ENCODE assay signal across 8 cellular contexts in the genomic region with DNA sequence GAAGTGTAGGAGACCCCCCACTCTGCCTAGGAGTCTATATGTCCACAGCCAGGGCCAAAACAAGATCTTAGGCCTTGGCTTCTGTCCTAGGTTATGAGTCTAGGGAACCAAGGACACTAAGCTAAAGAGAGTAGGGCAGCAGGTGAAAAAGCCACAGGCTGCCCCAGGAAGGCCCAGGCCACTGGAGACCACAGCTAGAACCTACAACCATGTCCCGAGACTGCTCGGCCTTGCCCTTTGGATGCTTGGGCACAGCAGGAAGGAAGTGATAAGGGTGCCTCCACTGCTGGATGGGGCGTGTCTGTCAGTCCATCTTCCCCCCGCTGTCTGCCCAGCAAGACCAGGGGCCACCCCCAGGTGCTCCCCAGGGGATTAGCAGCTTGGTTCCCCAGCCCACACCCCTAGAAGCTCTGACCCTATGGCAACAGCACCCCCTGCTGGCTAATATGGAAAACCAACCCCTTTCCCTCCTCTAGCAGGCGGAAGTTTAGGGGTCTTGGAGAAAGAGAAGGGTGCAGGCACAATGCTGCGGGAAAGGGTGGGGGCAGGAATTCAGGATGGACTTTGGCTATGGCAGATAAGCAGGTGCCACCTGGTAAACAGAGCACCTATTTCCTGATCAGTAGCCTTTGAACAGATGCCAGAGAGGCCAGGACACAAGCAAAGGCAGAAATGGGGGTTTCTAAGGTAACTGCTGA. TPM values are rescaled to one million over a fixed set of nuclear protein-coding genes. Genes with fewer than 3 reads are reported as not detected.
DNase-seq lines count a peak whose midpoint lies in the region; ATAC-seq lines count a peak whose summit lies in the region.

No MANE protein-coding gene starts in this region.

- DNase-seq in GF-D8 (lab: John Stamatoyannopoulos, UW) = peak; percentile 11
- DNase-seq in NCI-H774 (lab: John Stamatoyannopoulos, UW) = peak; percentile 51
- DNase-seq in activated CD8-positive, alpha-beta memory T cell treated with anti-CD3 and anti-CD28 coated beads for 24 hours = peak; percentile 89
- DNase-seq in epidermal melanocyte (ENCODE audit: insufficient read length, low spot score) = peak; percentile 33
- peak; percentile 80 for DNase-seq in myocyte (ENCODE audit: low read depth)
- peak; percentile 83 for DNase-seq in superior temporal gyrus (ENCODE audit: extremely low spot score)
- DNase-seq in dedifferentiated amniotic fluid mesenchymal stem cell (ENCODE audit: extremely low spot score) = no peak

- peak; percentile 43 for ATAC-seq in HG02571 (IDR thresholded peaks at IDR 0.05; ENCODE audit: unreplicated experiment)

RNA-seq across cellular contexts. Expression of a gene that starts 10.5 kb away (rescaled TPM):
- total RNA-seq in myocyte = 9.8 and 11.7 TPM in 2 replicates
- 37.0 TPM for polyA plus RNA-seq in myocyte (2012)

RNA-seq across cellular contexts. Expression of a gene that starts 42.2 kb away (rescaled TPM):
- not detected in 2 replicates for total RNA-seq in myocyte
- polyA plus RNA-seq in myocyte (2012) = not detected

RNA-seq across cellular contexts. Expression of a gene that starts 55.7 kb away (rescaled TPM):
- total RNA-seq in myocyte = 21.0 and 25.9 TPM in 2 replicates
- polyA plus RNA-seq in myocyte (2012) = 9.9 TPM
